ENCODE assay signal across 8 cellular contexts in the genomic region with DNA sequence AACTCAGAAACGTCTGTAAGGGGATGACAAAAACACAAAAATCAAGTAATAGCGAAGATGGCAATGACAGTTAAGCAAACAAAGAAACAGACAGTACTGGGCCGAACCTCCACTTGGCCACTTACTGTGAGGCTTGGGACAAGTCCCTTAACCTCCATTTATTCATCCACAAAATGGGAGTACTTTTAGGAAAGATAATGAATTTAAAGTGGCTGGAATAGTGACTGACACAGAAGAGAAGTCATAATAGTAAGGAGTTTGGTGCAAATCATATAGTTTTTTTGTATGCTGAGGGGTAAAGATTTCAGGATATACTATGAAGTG. TPM values are rescaled to one million over a fixed set of nuclear protein-coding genes. Genes with fewer than 3 reads are reported as not detected.
A peak's percentile ranks its signal among the peaks of the same experiment; 100 is the strongest.
DNase-seq lines count a peak whose midpoint lies in the region; ATAC-seq, FAIRE-seq and TF ChIP-seq lines count a peak whose summit lies in the region.

No MANE protein-coding gene starts in this region.

- intact Hi-C loops in K562 (cut with micrococcal nuclease) (loop anchor here (5.0 kb wide), 2 partner anchors 76 to 796 kb away; partner anchors contain the start of gene TLR10), natural killer cell (cut with micrococcal nuclease) (loop anchor here (5.0 kb wide), 1 partner anchor 56 kb away; the partner anchor contains the start of gene TLR1)

- H3K27ac Mint-ChIP-seq in natural killer cell: peak overlapping the region; percentile 27 to 47

- DNase-seq in A549 (ENCODE audit: low read depth in 1 of 2, low spot score in 1 of 2) (no peak), K562 (ENCODE audit: extremely low read depth in 1 of 4, low spot score in 3 of 4) (no peak), natural killer cell (no peak), KBM-7 (no peak), hypothalamus (lab: John Stamatoyannopoulos, UW) (no peak), MV-4-11 (lab: John Stamatoyannopoulos, UW) (no peak)

- no peak for TF ChIP-seq RAD21 in A549 (conservative IDR thresholded peaks at IDR 0.05 in 1 of 2, IDR thresholded peaks at IDR 0.05 in 1 of 2)
- TF ChIP-seq RAD21 in K562 (CRISPR knock-in tag; conservative IDR thresholded peaks at IDR 0.05 in 1 of 2, IDR thresholded peaks at IDR 0.05 in 1 of 2): no peak

- no TSS peak for BruUV-seq in K562 (replicated peaks; lab: Mats Ljungman, UMichigan)

- ATAC-seq in A549 (no peak), K562 (no peak), natural killer cell (no peak), HG02759 (IDR thresholded peaks at IDR 0.05; ENCODE audit: unreplicated experiment) (no peak)

- FAIRE-seq in A549 (lab: Jason Lieb, UNC): no peak
- FAIRE-seq in K562 (lab: Jason Lieb, UNC): no peak

- H3K79me2 ChIP-seq in K562 (ENCODE audit: control insufficient read depth, insufficient read depth, low read length): no peaks in the 10 kb centered on the region

- H3K27ac ChIP-seq in A549 (peak overlapping the region; percentile 85 to 94), HUES48 (ENCODE audit: low read depth, low read length) (peak overlapping the region; percentile 73), K562 (ENCODE audit: extremely low read depth, low read depth, low read length) (peak overlapping the region; percentile 54; the same call in 2 of the 3 replicates)

- in situ Hi-C loops in K562 (cut with MboI) (no loop called here), KBM-7 (cut with MboI; ENCODE audit: low pct_unique_long_range_greater_than_20kb, low sequenced_read_pairs) (loop anchor here (25.0 kb wide), 1 partner anchor 96 kb away; no protein-coding TSS in a partner anchor)

- no peaks in the 10 kb centered on the region for H4K20me1 ChIP-seq in K562 (replicated peaks; ENCODE audit: control insufficient read depth, insufficient read depth, low read length)

- TF ChIP-seq EP300 in A549 (IDR thresholded peaks at IDR 0.05) (no peak), K562 (IDR thresholded peaks at IDR 0.05; ENCODE audit: low read length) (no peak)

- H3K36me3 Mint-ChIP-seq in natural killer cell: no peaks in the 10 kb centered on the region

- WGBS in A549 (ENCODE audit: missing lambda C conversion rate): 7% methylated on average over 3 of the region's 3 CpGs
- 36% methylated on average over 3 of the region's 3 CpGs for WGBS in K562 (ENCODE audit: insufficient coverage, low coverage, missing lambda C conversion rate)

- POLR2A ChIA-PET in A549 (lab: Yijun Ruan, JAX) (no interaction called here), K562 (lab: Yijun Ruan, JAX) (no interaction called here)

- no peaks in the 10 kb centered on the region for H3K9me1 ChIP-seq in K562 (ENCODE audit: control insufficient read depth, insufficient read depth, low read length)

- peaks cover 0 to 13% of the 10 kb centered on the region in 2 donors for H3K4me1 Mint-ChIP-seq in natural killer cell

- H3K36me3 ChIP-seq in HUES48 (ENCODE audit: control insufficient read depth, insufficient read depth, low read length): no peaks in the 10 kb centered on the region
- H3K36me3 ChIP-seq in K562 (ENCODE audit: control insufficient read depth, insufficient read depth, low read length): no peaks in the 10 kb centered on the region

- TF ChIP-seq CTCF in A549 (IDR thresholded peaks at IDR 0.05) (no peak), K562 (IDR thresholded peaks at IDR 0.05 in 2 of 3, conservative IDR thresholded peaks at IDR 0.05 in 1 of 3; ENCODE audit: insufficient read depth in 2 of 3, low read depth in 1 of 3, low read length in 3 of 3) (no peak), natural killer cell (IDR thresholded peaks at IDR 0.05) (no peak)

- peaks cover 14% of the 10 kb centered on the region for H3K4me1 ChIP-seq in A549
- peaks cover 9% of the 10 kb centered on the region; the same call in 1 of the 2 replicates for H3K4me1 ChIP-seq in HUES48 (ENCODE audit: control insufficient read depth, insufficient read depth, low read length)
- peaks cover 0 to 20% of the 10 kb centered on the region in 2 experiments; a peak in 3 of 5 replicates for H3K4me1 ChIP-seq in K562 (replicated peaks in 1 of 2; ENCODE audit: control insufficient read depth in 2 of 2, insufficient read depth in 2 of 2, low read length in 2 of 2)

- no peak overlapping the region for H3K4me3 Mint-ChIP-seq in natural killer cell

- H2AFZ ChIP-seq in K562 (ENCODE audit: low read depth, low read length): peak overlapping the region; percentile 68

- H3K4me2 ChIP-seq in A549 (peak overlapping the region; percentile 95), K562 (ENCODE audit: insufficient read depth, low read length) (peak overlapping the region; percentile 28; the same call in 1 of the 2 replicates)

- CTCF ChIA-PET in A549 (lab: Yijun Ruan, JAX): interaction anchor here (0.6 to 0.9 kb wide), 2 partner anchors 73 to 128 kb away, joined by 4 to 7 read pairs; no protein-coding TSS in a partner anchor
- CTCF ChIA-PET in K562 (lab: Yijun Ruan, JAX; ENCODE audit: low intra/inter-chr PET ratio): interaction anchor here (2.1 kb wide), 1 partner anchor 98 kb away, joined by 11 read pairs; no protein-coding TSS in a partner anchor

- TF ChIP-seq POLR2A in A549 (IDR thresholded peaks at IDR 0.05; ENCODE audit: low read length): no peak
- no peak for TF ChIP-seq POLR2A in K562 (conservative IDR thresholded peaks at IDR 0.05)

- no peak overlapping the region for H3K9ac ChIP-seq in HUES48 (ENCODE audit: low read depth, low read length)
- H3K9ac ChIP-seq in K562 (ENCODE audit: insufficient read depth in 1 of 2, low read depth in 2 of 2, low read length in 2 of 2): no peak overlapping the region; a peak in 1 of 4 replicates

- H3K4me3 ChIP-seq in A549 (no peak overlapping the region), HUES48 (ENCODE audit: low read depth, low read length) (no peak overlapping the region), K562 (no peak overlapping the region)

- no peaks in the 10 kb centered on the region for H3K9me3 Mint-ChIP-seq in natural killer cell

- H3K9me3 ChIP-seq in A549: no peaks in the 10 kb centered on the region
- no peaks in the 10 kb centered on the region for H3K9me3 ChIP-seq in HUES48 (ENCODE audit: control insufficient read depth, insufficient read depth, low read length)
- no peaks in the 10 kb centered on the region for H3K9me3 ChIP-seq in K562 (replicated peaks; ENCODE audit: control insufficient read depth, insufficient read depth, low read depth, low read length)

- H3K27me3 Mint-ChIP-seq in natural killer cell (ENCODE audit: low read depth in 2 of 2): peaks cover 15 to 20% of the 10 kb centered on the region in 2 donors

- H3K27me3 ChIP-seq in HUES48 (ENCODE audit: control insufficient read depth, insufficient read depth, low read length) (no peaks in the 10 kb centered on the region), K562 (ENCODE audit: control insufficient read depth in 2 of 2, insufficient read depth in 2 of 2, low read length in 2 of 2) (no peaks in the 10 kb centered on the region; a peak in 1 of 5 replicates)

RNA-seq across cellular contexts. Expression of gene TLR6, which starts 1.4 kb away (rescaled TPM):
- polyA plus RNA-seq in A549 (2011; rRNA removed) (11.5 and 13.2 TPM in 2 replicates), A549 (2017; fragmentation: RNase III; extraction: RNeasy Plus Mini Kit Qiagen cat#74134 plus additional on column Dnase treatment) (5.2 to 5.9 TPM (median 5.6 TPM) in 3 replicates), K562 (2011; rRNA removed) (0.69 and 1.9 TPM in 2 replicates), K562 (2014; fragmentation: Illumina TruSeq; extraction: Trizol) (1.1 and 1.3 TPM in 2 replicates), K562 (2014; fragmentation: Nextera tagmentation; extraction: Ambion mirVana) (under 1 TPM; 0.08 to 0.45 TPM), K562 (2014; rRNA removed) (0.62 and 1.00 TPM in 2 replicates)
- 1.4 and 1.5 TPM in 2 replicates for polyA plus RNA-seq in A549 (2012; cell fraction: cytosol; rRNA removed)
- polyA plus RNA-seq in A549 (2012; cell fraction: nucleus; rRNA removed): 2.1 and 3.0 TPM in 2 replicates
- 12.6 and 15.0 TPM in 2 replicates for polyA minus RNA-seq in A549 (2011; rRNA and poly(A)+ RNA removed)
- 1.7 and 5.7 TPM in 2 replicates for total RNA-seq in K562 (2011; cell fraction: chromatin; rRNA removed; ENCODE audit: low replicate concordance)
- total RNA-seq in K562 (2011; cell fraction: nucleolus; rRNA removed): 1.0 and 1.4 TPM in 2 replicates
- total RNA-seq in K562 (2011; cell fraction: nucleoplasm; rRNA removed): 2.3 and 3.6 TPM in 2 replicates
- total RNA-seq in K562 (2014; rRNA removed) (0.64 and 0.65 TPM in 2 replicates), K562 (2014; rRNA removed; fragmentation: Illumina TruSeq; extraction: Trizol) (1.4 and 1.6 TPM in 2 replicates), K562 (2015; rRNA removed; fragmentation: Illumina TruSeq; extraction: Trizol) (0.68 and 0.91 TPM in 2 replicates), K562 (2021) (0.95 and 1.5 TPM in 2 replicates), natural killer cell (1 to 10 TPM; 6.3 to 9.8 (median 6.8) TPM)
- 0.36 and 0.41 TPM in 2 replicates for polyA plus RNA-seq in K562 (2011; cell fraction: cytosol; rRNA removed)
- 0.45 and 0.51 TPM in 2 replicates for polyA plus RNA-seq in K562 (2011; cell fraction: nucleus; rRNA removed)
- polyA plus RNA-seq in K562 (2012): 0.76 and 1.0 TPM in 2 replicates
- 1.7 and 2.6 TPM in 2 replicates for polyA minus RNA-seq in K562 (2011; rRNA and poly(A)+ RNA removed)
- 0.46 and 1.3 TPM in 2 replicates for polyA minus RNA-seq in K562 (2011; cell fraction: cytosol; rRNA and poly(A)+ RNA removed)
- 0.54 and 0.67 TPM in 2 replicates for polyA minus RNA-seq in K562 (2011; cell fraction: nucleus; rRNA and poly(A)+ RNA removed)

RNA-seq across cellular contexts. Expression of gene FAM114A1, which starts 9.5 kb away (rescaled TPM):
- polyA plus RNA-seq in A549 (2011; rRNA removed) (50.3 and 55.4 TPM in 2 replicates), A549 (2017; fragmentation: RNase III; extraction: RNeasy Plus Mini Kit Qiagen cat#74134 plus additional on column Dnase treatment) (39.2 to 51.7 TPM (median 44.2 TPM) in 3 replicates), K562 (2011; rRNA removed) (12.0 and 25.4 TPM in 2 replicates), K562 (2014; fragmentation: Illumina TruSeq; extraction: Trizol) (3.4 and 5.4 TPM in 2 replicates), K562 (2014; fragmentation: Nextera tagmentation; extraction: Ambion mirVana) (1 to 10 TPM; 1.8 to 2.6 TPM), K562 (2014; rRNA removed) (4.5 and 5.3 TPM in 2 replicates)
- 31.6 and 34.4 TPM in 2 replicates for polyA plus RNA-seq in A549 (2012; cell fraction: cytosol; rRNA removed)
- polyA plus RNA-seq in A549 (2012; cell fraction: nucleus; rRNA removed): 27.5 and 31.6 TPM in 2 replicates
- polyA minus RNA-seq in A549 (2011; rRNA and poly(A)+ RNA removed): 63.1 and 93.4 TPM in 2 replicates
- total RNA-seq in K562 (2011; cell fraction: chromatin; rRNA removed; ENCODE audit: low replicate concordance): 39.9 and 41.6 TPM in 2 replicates
- total RNA-seq in K562 (2011; cell fraction: nucleolus; rRNA removed): 22.4 and 27.0 TPM in 2 replicates
- 20.4 and 26.9 TPM in 2 replicates for total RNA-seq in K562 (2011; cell fraction: nucleoplasm; rRNA removed)
- total RNA-seq in K562 (2014; rRNA removed) (2.6 and 3.1 TPM in 2 replicates), K562 (2014; rRNA removed; fragmentation: Illumina TruSeq; extraction: Trizol) (4.3 and 5.3 TPM in 2 replicates), K562 (2015; rRNA removed; fragmentation: Illumina TruSeq; extraction: Trizol) (4.4 and 5.0 TPM in 2 replicates), K562 (2021) (5.1 and 6.6 TPM in 2 replicates), natural killer cell (under 1 TPM in 2 of 3 donors, not detected in 1; 0.31 to 0.70 TPM)
- 12.8 and 23.1 TPM in 2 replicates for polyA plus RNA-seq in K562 (2011; cell fraction: cytosol; rRNA removed)
- 12.7 and 20.4 TPM in 2 replicates for polyA plus RNA-seq in K562 (2011; cell fraction: nucleus; rRNA removed)
- polyA plus RNA-seq in K562 (2012): 3.7 and 6.7 TPM in 2 replicates
- polyA minus RNA-seq in K562 (2011; rRNA and poly(A)+ RNA removed): 13.6 and 24.1 TPM in 2 replicates
- 3.8 and 7.8 TPM in 2 replicates for polyA minus RNA-seq in K562 (2011; cell fraction: cytosol; rRNA and poly(A)+ RNA removed)
- polyA minus RNA-seq in K562 (2011; cell fraction: nucleus; rRNA and poly(A)+ RNA removed): 6.9 and 27.2 TPM in 2 replicates

RNA-seq across cellular contexts. Expression of gene TLR1, which starts 53.5 kb away (rescaled TPM):
- polyA plus RNA-seq in A549 (2011; rRNA removed) (2.6 and 2.7 TPM in 2 replicates), A549 (2017; fragmentation: RNase III; extraction: RNeasy Plus Mini Kit Qiagen cat#74134 plus additional on column Dnase treatment) (0.83 to 1.2 TPM (median 0.86 TPM) in 3 replicates), K562 (2011; rRNA removed) (0.14 and 0.22 TPM in 2 replicates), K562 (2014; fragmentation: Illumina TruSeq; extraction: Trizol) (0.24 and 0.33 TPM in 2 replicates), K562 (2014; fragmentation: Nextera tagmentation; extraction: Ambion mirVana) (under 1 TPM; 0.22 to 0.49 TPM), K562 (2014; rRNA removed) (0.03 and 0.11 TPM in 2 replicates)
- polyA plus RNA-seq in A549 (2012; cell fraction: cytosol; rRNA removed): 0.32 and 0.47 TPM in 2 replicates
- 0.50 and 0.64 TPM in 2 replicates for polyA plus RNA-seq in A549 (2012; cell fraction: nucleus; rRNA removed)
- polyA minus RNA-seq in A549 (2011; rRNA and poly(A)+ RNA removed): 1.9 and 2.5 TPM in 2 replicates
- 0.49 and 0.74 TPM in 2 replicates for total RNA-seq in K562 (2011; cell fraction: chromatin; rRNA removed; ENCODE audit: low replicate concordance)
- 0.33 and 0.53 TPM in 2 replicates for total RNA-seq in K562 (2011; cell fraction: nucleolus; rRNA removed)
- total RNA-seq in K562 (2011; cell fraction: nucleoplasm; rRNA removed): 0.69 and 0.73 TPM in 2 replicates
- total RNA-seq in K562 (2014; rRNA removed) (0.14 and 0.57 TPM in 2 replicates), K562 (2014; rRNA removed; fragmentation: Illumina TruSeq; extraction: Trizol) (0.33 and 0.38 TPM in 2 replicates), K562 (2015; rRNA removed; fragmentation: Illumina TruSeq; extraction: Trizol) (0.41 and 0.47 TPM in 2 replicates), K562 (2021) (0.25 and 0.29 TPM in 2 replicates), natural killer cell (10 to 100 TPM; 25.6 to 51.5 (median 30.0) TPM)
- polyA plus RNA-seq in K562 (2011; cell fraction: cytosol; rRNA removed): 0.03 and 0.07 TPM in 2 replicates
- 0.29 and 0.57 TPM in 2 replicates for polyA plus RNA-seq in K562 (2011; cell fraction: nucleus; rRNA removed)
- 0.25 and 0.91 TPM in 2 replicates for polyA plus RNA-seq in K562 (2012)
- polyA minus RNA-seq in K562 (2011; rRNA and poly(A)+ RNA removed): 0.39 and 0.46 TPM in 2 replicates
- not detected in 2 replicates for polyA minus RNA-seq in K562 (2011; cell fraction: cytosol; rRNA and poly(A)+ RNA removed)
- 0.40 TPM in 1 of 2 replicates, not detected in the other for polyA minus RNA-seq in K562 (2011; cell fraction: nucleus; rRNA and poly(A)+ RNA removed)

Comparison
In these comparisons a context has a peak if more than half of its experiments do, and no peak if none do; other contexts are left out.
1. RNA of gene TLR1, which starts 53.5 kb away (total RNA-seq): 25.6 to 51.5 TPM in natural killer cell; 0.14 to 0.74 TPM in K562; every median in the first group is over 10 times any median in the second.
2. Of the 35 proteins assayed by ChIP-seq in both K562 and A549: peak only in K562: none; only in A549: KDM1A; in both: none; in neither: 33; mixed calls (peak in some experiments, not most) for 1.
3. Peak in every context shown above with its lines, with median percentiles within 50 percentile points of each other: H3K27ac ChIP-seq.